In the genomic region with DNA sequence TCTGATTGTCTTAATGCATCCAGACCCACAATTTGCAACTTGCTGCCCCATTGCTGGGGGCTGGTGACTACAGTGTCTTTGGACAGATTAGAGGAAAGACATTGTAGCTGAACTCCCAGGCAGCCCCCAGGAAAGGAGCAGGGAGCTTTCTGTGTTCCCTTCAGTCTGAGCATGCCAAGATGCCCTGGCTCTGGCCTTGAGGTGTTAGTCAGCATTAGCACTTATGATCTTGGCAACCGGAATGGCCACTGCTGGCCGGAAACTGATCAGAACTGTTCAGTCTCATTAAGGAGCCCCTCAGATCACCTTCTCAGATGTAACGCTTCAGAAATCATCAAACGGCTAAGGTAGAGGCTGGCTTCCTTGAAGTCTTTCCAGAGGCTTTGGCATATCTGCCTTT, we compare ENCODE assay signal across 15 cellular contexts.
DNase-seq lines count a peak whose midpoint lies in the region; ATAC-seq and TF ChIP-seq lines count a peak whose summit lies in the region.
"Had no signal": no experiment of that assay in that cellular context is flagged by ENCODE, and none has a peak within 500 bp of the region (broad histone marks: within the 10 kb centered on the region; RNA-seq: fewer than 3 reads in every experiment).

No MANE protein-coding gene starts in this region.

- intact Hi-C loops in HCT116 (cut with micrococcal nuclease) (loop anchor here (10.0 kb wide), 1 partner anchor 447 kb away; no protein-coding TSS in a partner anchor), adrenal gland (cut with DNase I) (loop anchor here in 1 of 2 donors (10.0 kb wide), 1 partner anchor 173 kb away; no protein-coding TSS in a partner anchor), thyroid gland (cut with DNase I) (no loop called here)

- 37 to 47% (median 44%) methylated on average over 2 to 4 of the region's 4 CpGs for WGBS in adrenal gland, 4 donors
- 29 to 45% methylated on average over 4 of the region's 4 CpGs for WGBS in thyroid gland, 2 donors

- H3K4me3 ChIP-seq in HCT116 (replicated peaks in 1 of 2; ENCODE audit: low read depth in 1 of 2, low read length in 2 of 2): no peak overlapping the region
- no peak overlapping the region for H3K4me3 ChIP-seq in adrenal gland
- no peak overlapping the region for H3K4me3 ChIP-seq in thyroid gland (replicated peaks in 1 of 3)
- H3K4me3 ChIP-seq: BLaER1 treated with 17β-estradiol and CSF1 and Interleukin-3, amounts not matched to agents 10 nM and 100 nM; HAP-1 had no signal

- no peaks in the 10 kb centered on the region for H4K20me1 ChIP-seq in HCT116 (ENCODE audit: insufficient read depth)
- H4K20me1 ChIP-seq: BLaER1 treated with 17β-estradiol and CSF1 and Interleukin-3, amounts not matched to agents 10 nM and 100 nM had no signal

- H3K36me3 ChIP-seq in HCT116 (ENCODE audit: control insufficient read depth in 1 of 2, insufficient read depth in 2 of 2, low read length in 2 of 2): no peaks in the 10 kb centered on the region
- H3K36me3 ChIP-seq in adrenal gland (replicated peaks in 1 of 2): no peaks in the 10 kb centered on the region
- no peaks in the 10 kb centered on the region for H3K36me3 ChIP-seq in thyroid gland
- H3K36me3 ChIP-seq: BLaER1 treated with 17β-estradiol and CSF1 and Interleukin-3, amounts not matched to agents 10 nM and 100 nM; HAP-1 had no signal

- peaks cover 4% of the 10 kb centered on the region; the same call in 1 of the 2 replicates for H3K27me3 ChIP-seq in HCT116 (ENCODE audit: insufficient read depth, low read length)
- H3K27me3 ChIP-seq in adrenal gland: no peaks in the 10 kb centered on the region
- H3K27me3 ChIP-seq in thyroid gland: no peaks in the 10 kb centered on the region
- H3K27me3 ChIP-seq: BLaER1 treated with 17β-estradiol and CSF1 and Interleukin-3, amounts not matched to agents 10 nM and 100 nM had no signal

- H3K9me3 ChIP-seq in HCT116 (ENCODE audit: control insufficient read depth in 1 of 2, insufficient read depth in 1 of 2, low read depth in 1 of 2, low read length in 2 of 2): no peaks in the 10 kb centered on the region
- no peaks in the 10 kb centered on the region for H3K9me3 ChIP-seq in adrenal gland (replicated peaks in 1 of 3)
- no peaks in the 10 kb centered on the region for H3K9me3 ChIP-seq in thyroid gland
- H3K9me3 ChIP-seq: BLaER1 treated with 17β-estradiol and CSF1 and Interleukin-3, amounts not matched to agents 10 nM and 100 nM; HAP-1 had no signal

- H2AFZ ChIP-seq in HCT116 (ENCODE audit: low read depth, low read length, poor library complexity, severe bottlenecking): no peak overlapping the region

- CTCF ChIA-PET in HCT116 (lab: Charles Lee): no interaction called here

- TF ChIP-seq RAD21 in HCT116 (IDR thresholded peaks at IDR 0.05; ENCODE audit: low read depth): no peak

- POLR2A ChIA-PET in HCT116 (lab: Charles Lee): no interaction called here

- DNase-seq in HCT116 (ENCODE audit: low read depth, low spot score) (no peak), adrenal gland (peak; percentile 35 to 68 (median 56)), omental fat pad (ENCODE audit: low spot score) (no peak), thyroid gland (peak; percentile 51 to 59), NCI-H146 treated with DMSO at 0.1 percent for 48 hours (lab: John Stamatoyannopoulos, UW; ENCODE audit: unreplicated experiment) (no peak), AG20443 (ENCODE audit: low spot score) (no peak)
- DNase-seq: CD4-positive, CD25-positive, alpha-beta regulatory T cell; DMS79 treated with DMSO at 0.1 percent for 48 hours; EL; HFFc6; IMR-90; KBM-7 had no signal

- H3K9me2 ChIP-seq in HCT116 (ENCODE audit: insufficient read depth): no peaks in the 10 kb centered on the region

- H3K4me2 ChIP-seq in HCT116 (ENCODE audit: low read length): no peak overlapping the region

- TF ChIP-seq POLR2A in HCT116 (IDR thresholded peaks at IDR 0.05; ENCODE audit: borderline replicate concordance, extremely low read depth, insufficient read depth, insufficient read length) (no peak), adrenal gland (IDR thresholded peaks at IDR 0.05) (no peak), thyroid gland (IDR thresholded peaks at IDR 0.05) (no peak)

- no TSS peak for BruUV-seq in HCT116 (replicated peaks; lab: Mats Ljungman, UMichigan)

- H3K9ac ChIP-seq in HCT116 (ENCODE audit: low read length): no peak overlapping the region
- H3K9ac ChIP-seq: BLaER1 treated with 17β-estradiol and CSF1 and Interleukin-3, amounts not matched to agents 10 nM and 100 nM had no signal

- TF ChIP-seq CTCF in HCT116 (IDR thresholded peaks at IDR 0.05 in 2 of 3, conservative IDR thresholded peaks at IDR 0.05 in 1 of 3; ENCODE audit: borderline replicate concordance in 1 of 3, insufficient read depth in 1 of 3, low read depth in 2 of 3, low read length in 2 of 3) (no peak), adrenal gland (IDR thresholded peaks at IDR 0.05) (no peak), omental fat pad (IDR thresholded peaks at IDR 0.05) (no peak), thyroid gland (IDR thresholded peaks at IDR 0.05) (no peak)

- RAD21 ChIA-PET in HCT116 (lab: Charles Lee; ENCODE audit: low non-redundant PET in 1 of 2, low total read pairs in 2 of 2, uncharacterized antibody in 2 of 2, unreplicated experiment in 2 of 2): no interaction called here

- H3K79me2 ChIP-seq in HCT116 (ENCODE audit: insufficient read depth, low read length): no peaks in the 10 kb centered on the region

- H3K4me1 ChIP-seq in HCT116 (ENCODE audit: control insufficient read depth in 1 of 2, insufficient read depth in 2 of 2, low read length in 2 of 2) (peaks cover 3 to 4% of the 10 kb centered on the region in 2 experiments; a peak in 3 of 4 replicates), adrenal gland (replicated peaks in 1 of 2) (peaks cover 0 to 10% of the 10 kb centered on the region in 2 donors), thyroid gland (peaks cover 26 to 54% of the 10 kb centered on the region in 2 donors)

- no peak for ATAC-seq in HCT116
- ATAC-seq in omental fat pad (ENCODE audit: low FRiP score): peak; percentile 4
- ATAC-seq in GM21390 (IDR thresholded peaks at IDR 0.05; ENCODE audit: unreplicated experiment): no peak

- H3K27ac ChIP-seq in HCT116 (ENCODE audit: low read depth, low read length) (no peak overlapping the region), adrenal gland (no peak overlapping the region), thyroid gland (peak overlapping the region; percentile 0 to 70 (median 53))
- H3K27ac ChIP-seq: BLaER1 treated with 17β-estradiol and CSF1 and Interleukin-3, amounts not matched to agents 10 nM and 100 nM had no signal

TF ChIP-seq in HCT116, 20 proteins besides CTCF, POLR2A, EP300 and RAD21:
- no peak for TF ChIP-seq FOSL1 (IDR thresholded peaks at IDR 0.05; ENCODE audit: low read depth)
- no peak for TF ChIP-seq YY1 (IDR thresholded peaks at IDR 0.05; ENCODE audit: extremely low read depth, insufficient replicate concordance, low read depth, low read length)
- no peak for TF ChIP-seq JUND (IDR thresholded peaks at IDR 0.05)
- TF ChIP-seq, protein P1, sequence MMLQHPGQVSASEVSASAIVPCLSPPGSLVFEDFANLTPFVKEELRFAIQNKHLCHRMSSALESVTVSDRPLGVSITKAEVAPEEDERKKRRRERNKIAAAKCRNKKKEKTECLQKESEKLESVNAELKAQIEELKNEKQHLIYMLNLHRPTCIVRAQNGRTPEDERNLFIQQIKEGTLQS (IDR thresholded peaks at IDR 0.05): no peak
- no peak for TF ChIP-seq ELF1 (IDR thresholded peaks at IDR 0.05; ENCODE audit: borderline replicate concordance, low read depth)
- no peak for TF ChIP-seq SRF (IDR thresholded peaks at IDR 0.05; ENCODE audit: low read depth)
- TF ChIP-seq TCF7L2 (IDR thresholded peaks at IDR 0.05; ENCODE audit: borderline replicate concordance, extremely low read depth, insufficient read depth, insufficient read length): peak; percentile 34

Comparison
In these comparisons a context has a peak if more than half of its experiments do, and no peak if none do; other contexts are left out.
1. DNase-seq: peak in adrenal gland (7 of 7) and thyroid gland (2 of 2); none in HCT116 (single experiment), omental fat pad (single experiment), NCI-H146 treated with DMSO at 0.1 percent for 48 hours (single experiment) and AG20443 (single experiment).
2. H3K27ac ChIP-seq: peak in thyroid gland (3 of 3); none in HCT116 (single experiment) and adrenal gland (0 of 5).